Comparison of ENCODE assay signal across 8 cellular contexts in genomic region chr1:200302192-200302892, GRCh38.
DNase-seq lines count a peak whose midpoint lies in the region; ATAC-seq and TF ChIP-seq lines count a peak whose summit lies in the region.

No MANE protein-coding gene starts in this region.

- TF ChIP-seq RAD21 in liver (IDR thresholded peaks at IDR 0.05), result peak in 1 of 2 donors; percentile 1

- no peaks in the 10 kb centered on the region for H3K36me3 ChIP-seq in liver (ENCODE audit: control insufficient read depth in 4 of 4, insufficient read depth in 3 of 4, low read depth in 1 of 4, low read length in 3 of 4)

- H3K27me3 ChIP-seq in liver (ENCODE audit: control insufficient read depth in 4 of 4, insufficient read depth in 4 of 4, low read length in 3 of 4), result no peaks in the 10 kb centered on the region

- no peak overlapping the region for H3K27ac Mint-ChIP-seq in activated CD4-positive, alpha-beta T cell treated with anti-CD3 and anti-CD28 coated beads for 36 hours

- WGBS in liver, result under 1% methylated on average over 36 of the region's 36 CpGs

- H3K27me3 Mint-ChIP-seq in activated CD4-positive, alpha-beta T cell treated with anti-CD3 and anti-CD28 coated beads for 36 hours, result no peaks in the 10 kb centered on the region

- POLR2A ChIA-PET in activated CD4-positive, alpha-beta T cell treated with anti-CD3 and anti-CD28 coated beads for 36 hours (lab: Charles Lee), result no interaction called here

- H3K27ac ChIP-seq in cingulate gyrus (ENCODE audit: low read depth, low read length) (peak overlapping the region; percentile 67), liver (ENCODE audit: low read depth in 1 of 2, low read length in 2 of 2) (peak overlapping the region; percentile 83 to 89)

- H3K9me3 ChIP-seq in liver (ENCODE audit: control insufficient read depth in 4 of 4, low read length in 3 of 4), result no peaks in the 10 kb centered on the region

- peak overlapping the region; percentile 81 to 91 for H3K9ac ChIP-seq in liver (ENCODE audit: low read depth in 1 of 2, low read length in 2 of 2)

- H3K4me1 ChIP-seq in liver (ENCODE audit: control insufficient read depth in 4 of 4, insufficient read depth in 4 of 4, low read length in 3 of 4), result peaks cover 7 to 25% (median 18%) of the 10 kb centered on the region in 4 donors

- CTCF ChIA-PET in activated CD4-positive, alpha-beta T cell treated with anti-CD3 and anti-CD28 coated beads for 36 hours (lab: Charles Lee), result interaction anchor here (0.6 to 2.2 kb wide), 7 partner anchors 14 to 189 kb away, joined by 3 to 9 read pairs (median 4); no protein-coding TSS in a partner anchor

- ATAC-seq in GM21528 (IDR thresholded peaks at IDR 0.05; ENCODE audit: low FRiP score, unreplicated experiment), result peak; percentile 63
- peak; percentile 93 for ATAC-seq in activated CD4-positive, alpha-beta T cell treated with anti-CD3 and anti-CD28 coated beads for 36 hours

- no peaks in the 10 kb centered on the region for H3K9me3 Mint-ChIP-seq in activated CD4-positive, alpha-beta T cell treated with anti-CD3 and anti-CD28 coated beads for 36 hours (ENCODE audit: low read depth)

- intact Hi-C loops in activated CD4-positive, alpha-beta T cell treated with anti-CD3 and anti-CD28 coated beads for 36 hours (cut with DNase I, micrococcal nuclease), result loop anchor here (5.0 to 10.0 kb wide), 4 partner anchors 148 to 210 kb away; no protein-coding TSS in a partner anchor

- TF ChIP-seq CTCF in liver (IDR thresholded peaks at IDR 0.05; ENCODE audit: low read depth, low read length, missing input control), result peak; percentile 0

- H3K4me1 Mint-ChIP-seq in activated CD4-positive, alpha-beta T cell treated with anti-CD3 and anti-CD28 coated beads for 36 hours, result peaks cover 12% of the 10 kb centered on the region

- DNase-seq in EL (peak; percentile 52), KG1 (lab: John Stamatoyannopoulos, UW) (peak; percentile 37), GOT3 (lab: John Stamatoyannopoulos, UW) (no peak)
- peak; percentile 77 for DNase-seq in activated CD4-positive, alpha-beta T cell treated with anti-CD3 and anti-CD28 coated beads for 36 hours
- DNase-seq in stimulated activated CD4-positive, alpha-beta T cell treated with anti-CD3 and anti-CD28 coated beads, Interleukin-4, amount 100 ng/mL, for 4 hours, result peak; percentile 48 to 71

- H3K4me3 ChIP-seq in liver (ENCODE audit: low read depth in 1 of 3, low read length in 3 of 3), result peak overlapping the region; percentile 51 to 74 (median 65)

- H3K36me3 Mint-ChIP-seq in activated CD4-positive, alpha-beta T cell treated with anti-CD3 and anti-CD28 coated beads for 36 hours (ENCODE audit: low read depth), result no peaks in the 10 kb centered on the region

- peak overlapping the region; percentile 73 for H3K4me3 Mint-ChIP-seq in activated CD4-positive, alpha-beta T cell treated with anti-CD3 and anti-CD28 coated beads for 36 hours

TF ChIP-seq in liver, 16 proteins besides CTCF, POLR2A, EP300 and RAD21:
- TF ChIP-seq SP1 (IDR thresholded peaks at IDR 0.05) (no peak), RXRA (IDR thresholded peaks at IDR 0.05) (peak in 1 of 2 donors; percentile 7), HNF4A (conservative IDR thresholded peaks at IDR 0.05) (no peak), REST (IDR thresholded peaks at IDR 0.05) (peak; percentile 13)
- TF ChIP-seq, protein P1, sequence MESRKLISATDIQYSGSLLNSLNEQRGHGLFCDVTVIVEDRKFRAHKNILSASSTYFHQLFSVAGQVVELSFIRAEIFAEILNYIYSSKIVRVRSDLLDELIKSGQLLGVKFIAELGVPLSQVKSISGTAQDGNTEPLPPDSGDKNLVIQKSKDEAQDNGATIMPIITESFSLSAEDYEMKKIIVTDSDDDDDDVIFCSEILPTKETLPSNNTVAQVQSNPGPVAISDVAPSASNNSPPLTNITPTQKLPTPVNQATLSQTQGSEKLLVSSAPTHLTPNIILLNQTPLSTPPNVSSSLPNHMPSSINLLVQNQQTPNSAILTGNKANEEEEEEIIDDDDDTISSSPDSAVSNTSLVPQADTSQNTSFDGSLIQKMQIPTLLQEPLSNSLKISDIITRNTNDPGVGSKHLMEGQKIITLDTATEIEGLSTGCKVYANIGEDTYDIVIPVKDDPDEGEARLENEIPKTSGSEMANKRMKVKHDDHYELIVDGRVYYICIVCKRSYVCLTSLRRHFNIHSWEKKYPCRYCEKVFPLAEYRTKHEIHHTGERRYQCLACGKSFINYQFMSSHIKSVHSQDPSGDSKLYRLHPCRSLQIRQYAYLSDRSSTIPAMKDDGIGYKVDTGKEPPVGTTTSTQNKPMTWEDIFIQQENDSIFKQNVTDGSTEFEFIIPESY (IDR thresholded peaks at IDR 0.05), result no peak
